In genomic region chr2:49480520-49480919, GRCh38 we compare ENCODE assay signal across 11 cellular contexts.
"Had no signal": no experiment of that assay in that cellular context is flagged by ENCODE, and none has a peak within 500 bp of the region (broad histone marks: within the 10 kb centered on the region; RNA-seq: fewer than 3 reads in every experiment).

No MANE protein-coding gene starts in this region.

- H3K4me2 ChIP-seq: GM23338 had no signal

- ATAC-seq: GM23338, HCT116 had no signal

- H3K9me3 ChIP-seq: HAP-1 had no signal

- H2AFZ ChIP-seq: GM23248, GM23338 had no signal

- H3K9ac ChIP-seq: GM23248 had no signal

- H3K4me3 ChIP-seq: GM23248, GM23338, HAP-1 had no signal

- H3K4me1 ChIP-seq: HAP-1 had no signal

- H3K27ac ChIP-seq: GM23248 had no signal

- H3K36me3 ChIP-seq: HAP-1 had no signal

- DNase-seq: GM23248, GOT3, H7, H9, HCEC 1CT, HFFc6 had no signal

- FAIRE-seq: H1, H54 had no signal
